In the genomic region with DNA sequence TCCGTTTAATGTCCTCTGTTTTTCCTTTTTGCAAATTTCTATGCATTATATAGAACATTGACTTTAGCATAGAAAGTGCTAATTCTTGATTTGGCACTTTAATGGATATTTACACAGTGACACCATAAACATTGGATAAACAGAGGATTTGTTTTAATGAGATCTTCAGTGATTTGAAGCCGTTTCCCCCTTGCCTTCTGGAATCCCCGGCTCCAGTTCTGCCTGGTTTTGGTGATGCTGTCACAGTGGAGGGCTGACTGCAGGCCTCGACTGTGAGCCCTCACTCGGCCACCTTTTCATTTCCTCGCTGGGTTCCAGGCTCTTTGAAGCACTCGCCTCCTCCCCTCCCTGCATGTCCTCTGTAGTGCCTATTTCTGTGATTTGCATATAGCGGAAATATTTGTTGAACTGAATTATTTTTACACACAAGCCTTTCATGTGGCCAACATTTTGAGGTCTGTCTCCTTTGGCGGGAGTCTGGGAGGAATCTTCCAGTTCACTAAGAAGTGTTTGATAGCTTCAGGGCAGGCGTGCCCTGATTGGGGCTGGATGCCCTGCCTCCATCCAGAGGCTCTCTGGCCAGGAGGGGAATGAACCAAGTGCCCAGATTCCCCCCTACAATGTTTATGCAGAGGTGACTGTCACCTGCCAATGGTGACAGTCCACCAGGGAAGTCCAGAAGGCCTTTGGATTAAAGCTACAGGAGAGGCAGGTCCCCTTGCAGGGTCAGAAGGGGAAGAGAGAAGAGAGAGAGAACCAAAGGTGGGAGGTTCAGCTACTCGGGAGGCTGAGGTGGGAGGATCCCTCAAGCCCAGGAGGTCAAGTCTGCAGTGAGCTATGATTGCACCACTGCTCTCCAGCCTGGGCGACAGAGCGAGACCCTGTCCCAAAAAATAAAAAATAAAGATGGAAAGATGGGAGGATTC, we compare ENCODE assay signal across 9 cellular contexts.
A peak's percentile ranks its signal among the peaks of the same experiment; 100 is the strongest.
DNase-seq lines count a peak whose midpoint lies in the region; ATAC-seq and TF ChIP-seq lines count a peak whose summit lies in the region.
"Had no signal": no experiment of that assay in that cellular context is flagged by ENCODE, and none has a peak within 500 bp of the region (broad histone marks: within the 10 kb centered on the region; RNA-seq: fewer than 3 reads in every experiment).

No MANE protein-coding gene starts in this region.

- no peaks in the 10 kb centered on the region for H3K36me3 ChIP-seq in sigmoid colon
- H3K36me3 ChIP-seq: brain microvascular endothelial cell had no signal

- no peak overlapping the region for H3K4me3 ChIP-seq in sigmoid colon

- no peak for TF ChIP-seq POLR2A in sigmoid colon (IDR thresholded peaks at IDR 0.05)

- H3K27ac ChIP-seq in sigmoid colon, result peak overlapping the region; percentile 82 to 93 (median 87)
- H3K27ac ChIP-seq: brain microvascular endothelial cell had no signal

- no peaks in the 10 kb centered on the region for H3K27me3 Mint-ChIP-seq in activated CD8-positive, alpha-beta T cell treated with anti-CD3 and anti-CD28 coated beads for 36 hours
- H3K27me3 Mint-ChIP-seq in activated CD8-positive, alpha-beta memory T cell treated with anti-CD3 and anti-CD28 coated beads, Interleukin-2, amount 10 ng/mL, durations not matched to agents 7 days and 5 days, result no peaks in the 10 kb centered on the region

- H3K9me3 ChIP-seq in sigmoid colon, result no peaks in the 10 kb centered on the region

- CTCF ChIA-PET in activated CD8-positive, alpha-beta T cell treated with anti-CD3 and anti-CD28 coated beads for 36 hours (lab: Charles Lee), result interaction anchor here (1.3 kb wide), 1 partner anchor 44 kb away, joined by 3 read pairs; no protein-coding TSS in a partner anchor
- CTCF ChIA-PET in activated CD8-positive, alpha-beta memory T cell treated with anti-CD3 and anti-CD28 coated beads, Interleukin-2, amount 10 ng/mL, durations not matched to agents 7 days and 5 days (lab: Charles Lee), result no interaction called here

- H3K9me3 Mint-ChIP-seq in activated CD8-positive, alpha-beta T cell treated with anti-CD3 and anti-CD28 coated beads for 36 hours, result no peaks in the 10 kb centered on the region
- no peaks in the 10 kb centered on the region for H3K9me3 Mint-ChIP-seq in activated CD8-positive, alpha-beta memory T cell treated with anti-CD3 and anti-CD28 coated beads, Interleukin-2, amount 10 ng/mL, durations not matched to agents 7 days and 5 days (ENCODE audit: low read depth)

- DNase-seq in NCI-H526 (lab: John Stamatoyannopoulos, UW) (peak; percentile 23 to 53), NCI-H526 treated with DMSO at 0.1 percent for 48 hours (lab: John Stamatoyannopoulos, UW) (no peak), sigmoid colon (no peak), SKM-1 treated with dmso at 0.1 percent for 144 hours (lab: John Stamatoyannopoulos, UW; ENCODE audit: unreplicated experiment) (no peak), omental fat pad (ENCODE audit: low spot score) (no peak)
- peak; percentile 49 for DNase-seq in activated CD8-positive, alpha-beta T cell treated with anti-CD3 and anti-CD28 coated beads for 36 hours
- DNase-seq in activated CD8-positive, alpha-beta memory T cell treated with anti-CD3 and anti-CD28 coated beads, Interleukin-2, amount 10 ng/mL, durations not matched to agents 7 days and 5 days, result no peak
- DNase-seq: brain microvascular endothelial cell had no signal

- no peaks in the 10 kb centered on the region for H3K36me3 Mint-ChIP-seq in activated CD8-positive, alpha-beta T cell treated with anti-CD3 and anti-CD28 coated beads for 36 hours (ENCODE audit: low read depth)
- no peaks in the 10 kb centered on the region for H3K36me3 Mint-ChIP-seq in activated CD8-positive, alpha-beta memory T cell treated with anti-CD3 and anti-CD28 coated beads, Interleukin-2, amount 10 ng/mL, durations not matched to agents 7 days and 5 days

- H3K4me1 ChIP-seq in sigmoid colon, result peaks cover 0 to 77% (median 68%) of the 10 kb centered on the region in 4 donors

- intact Hi-C loops in activated CD8-positive, alpha-beta T cell treated with anti-CD3 and anti-CD28 coated beads for 36 hours (cut with micrococcal nuclease), result no loop called here
- intact Hi-C loops in sigmoid colon (cut with DNase I), result loop anchor here (5.0 kb wide), 1 partner anchor 67 kb away; no protein-coding TSS in a partner anchor

- H3K4me3 Mint-ChIP-seq in activated CD8-positive, alpha-beta T cell treated with anti-CD3 and anti-CD28 coated beads for 36 hours, result no peak overlapping the region
- no peak overlapping the region for H3K4me3 Mint-ChIP-seq in activated CD8-positive, alpha-beta memory T cell treated with anti-CD3 and anti-CD28 coated beads, Interleukin-2, amount 10 ng/mL, durations not matched to agents 7 days and 5 days

- no peak for TF ChIP-seq CTCF in activated CD8-positive, alpha-beta T cell treated with anti-CD3 and anti-CD28 coated beads for 36 hours (IDR thresholded peaks at IDR 0.05)
- TF ChIP-seq CTCF in sigmoid colon (IDR thresholded peaks at IDR 0.05), result no peak
- no peak for TF ChIP-seq CTCF in omental fat pad (IDR thresholded peaks at IDR 0.05)

- 49 to 68% methylated on average over 13 of the region's 13 CpGs for WGBS in sigmoid colon, 2 donors

- no peaks in the 10 kb centered on the region for H3K27me3 ChIP-seq in sigmoid colon
- H3K27me3 ChIP-seq: brain microvascular endothelial cell had no signal

- POLR2A ChIA-PET in activated CD8-positive, alpha-beta T cell treated with anti-CD3 and anti-CD28 coated beads for 36 hours (lab: Charles Lee), result no interaction called here

- TF ChIP-seq EP300 in sigmoid colon (IDR thresholded peaks at IDR 0.05), result no peak

- peak overlapping the region; percentile 63 for H3K27ac Mint-ChIP-seq in activated CD8-positive, alpha-beta T cell treated with anti-CD3 and anti-CD28 coated beads for 36 hours
- no peak overlapping the region for H3K27ac Mint-ChIP-seq in activated CD8-positive, alpha-beta memory T cell treated with anti-CD3 and anti-CD28 coated beads, Interleukin-2, amount 10 ng/mL, durations not matched to agents 7 days and 5 days

- ATAC-seq in GM21786 (IDR thresholded peaks at IDR 0.05; ENCODE audit: unreplicated experiment) (peak; percentile 65), omental fat pad (ENCODE audit: low FRiP score) (no peak)
- ATAC-seq in activated CD8-positive, alpha-beta T cell treated with anti-CD3 and anti-CD28 coated beads for 36 hours, result peak; percentile 92
- ATAC-seq in activated CD8-positive, alpha-beta memory T cell treated with anti-CD3 and anti-CD28 coated beads, Interleukin-2, amount 10 ng/mL, durations not matched to agents 7 days and 5 days, result no peak

- peaks cover 36% of the 10 kb centered on the region for H3K4me1 Mint-ChIP-seq in activated CD8-positive, alpha-beta T cell treated with anti-CD3 and anti-CD28 coated beads for 36 hours (ENCODE audit: low read depth)
- peaks cover 7% of the 10 kb centered on the region for H3K4me1 Mint-ChIP-seq in activated CD8-positive, alpha-beta memory T cell treated with anti-CD3 and anti-CD28 coated beads, Interleukin-2, amount 10 ng/mL, durations not matched to agents 7 days and 5 days

Comparison
In these comparisons a context has a peak if more than half of its experiments do, and no peak if none do; other contexts are left out.
1. DNase-seq: peak in NCI-H526 (2 of 2) and activated CD8-positive, alpha-beta T cell treated with anti-CD3 and anti-CD28 coated beads for 36 hours (single experiment); none in NCI-H526 treated with DMSO at 0.1 percent for 48 hours (single experiment), sigmoid colon (single experiment), activated CD8-positive, alpha-beta memory T cell treated with anti-CD3 and anti-CD28 coated beads, Interleukin-2, amount 10 ng/mL, durations not matched to agents 7 days and 5 days (single experiment), SKM-1 treated with dmso at 0.1 percent for 144 hours (single experiment) and omental fat pad (single experiment).
2. ATAC-seq: peak in GM21786 (single experiment) and activated CD8-positive, alpha-beta T cell treated with anti-CD3 and anti-CD28 coated beads for 36 hours (single experiment); none in activated CD8-positive, alpha-beta memory T cell treated with anti-CD3 and anti-CD28 coated beads, Interleukin-2, amount 10 ng/mL, durations not matched to agents 7 days and 5 days (single experiment) and omental fat pad (single experiment).